In genomic region chr4:59598233-59598618, GRCh38 we compare ENCODE assay signal across 1 cellular context.
TF ChIP-seq lines count a peak whose summit lies in the region.

No MANE protein-coding gene starts in this region.

TF ChIP-seq in H1, 55 proteins besides CTCF, POLR2A, EP300 and RAD21 (continued from another document):
- TF ChIP-seq CHD7 (IDR thresholded peaks at IDR 0.05; ENCODE audit: insufficient replicate concordance, low read length) (no peak), ASH2L (IDR thresholded peaks at IDR 0.05; ENCODE audit: low read length) (no peak), RBBP5 (IDR thresholded peaks at IDR 0.05; ENCODE audit: borderline replicate concordance, low read depth, low read length) (no peak)
TF ChIP-seq in H1: peak in this region for 0.
